25 cellular contexts compared by ENCODE assay signal in genomic region chr19:35675589-35676140, GRCh38. TPM values are rescaled to one million over a fixed set of nuclear protein-coding genes. Genes with fewer than 3 reads are reported as not detected.
"Had no signal": no experiment of that assay in that cellular context is flagged by ENCODE, and none has a peak within 500 bp of the region (broad histone marks: within the 10 kb centered on the region; RNA-seq: fewer than 3 reads in every experiment).

No MANE protein-coding gene starts in this region.

- FAIRE-seq: endometrium, frontal cortex, small intestine, urothelium cell line had no signal

- ATAC-seq: esophagus mucosa; heart left ventricle; stimulated activated naive CD8-positive, alpha-beta T cell treated with anti-CD3 and anti-CD28 coated beads, Interleukin-15, Interleukin-2, amounts not matched to agents 100 U/mL and 50 U/mL, for 24 hours had no signal

- DNase-seq: effector memory CD4-positive, alpha-beta T cell; heart left ventricle; hippocampal formation; mesendoderm; naive B cell; ovary; small intestine; stimulated activated CD4-positive, alpha-beta T cell treated with anti-CD3 and anti-CD28 coated beads, Interleukin-12 subunit alpha, Interleukin-12 subunit beta, amount 100 ng/mL, for 4 hours; stimulated activated naive CD8-positive, alpha-beta T cell treated with anti-CD3 and anti-CD28 coated beads, Interleukin-15, Interleukin-2, amounts not matched to agents 100 U/mL and 50 U/mL, for 24 hours; thyroid gland had no signal

- H3K36me3 ChIP-seq: heart left ventricle, ovary, right atrium auricular region, suprapubic skin, thyroid gland had no signal

- H3K4me3 Mint-ChIP-seq: type B pancreatic cell had no signal

- H3K27ac ChIP-seq: coronary artery, heart left ventricle, ovary, right atrium auricular region, suprapubic skin, thyroid gland had no signal

- H3K9me3 ChIP-seq: heart left ventricle, ovary, right atrium auricular region, suprapubic skin, thyroid gland had no signal

- H3K27me3 ChIP-seq: ovary had no signal

- H3K27ac Mint-ChIP-seq: naive B cell, type B pancreatic cell had no signal

- H3K9me3 Mint-ChIP-seq: type B pancreatic cell had no signal

- H3K4me3 ChIP-seq: coronary artery, heart left ventricle, ovary, right atrium auricular region, suprapubic skin, thyroid gland had no signal

RNA-seq across cellular contexts. Expression of gene UPK1A, which starts 9.3 kb away (rescaled TPM):
- total RNA-seq: fibroblast of lung, frontal cortex, glomerular endothelial cell, heart left ventricle, kidney epithelial cell, lung microvascular endothelial cell, ovary, right atrium auricular region, thyroid gland had no signal
- polyA plus RNA-seq: heart left ventricle, neural cell, small intestine had no signal

RNA-seq across cellular contexts. Expression of gene ZBTB32, which starts 28.7 kb away (rescaled TPM):
- total RNA-seq: esophagus mucosa, fibroblast of lung, frontal cortex, glomerular endothelial cell, kidney epithelial cell, liver, lung microvascular endothelial cell, posterior vena cava, right atrium auricular region, suprapubic skin, thyroid gland had no signal
- polyA plus RNA-seq: fibroblast of lung, heart left ventricle, neural cell, ovary had no signal

RNA-seq across cellular contexts. Expression of gene ETV2, which starts 34.1 kb away (rescaled TPM):
- total RNA-seq: kidney epithelial cell had no signal
